Comparison of ENCODE assay signal across 37 cellular contexts in genomic region chr22:21699643-21700042, GRCh38. TPM values are rescaled to one million over a fixed set of nuclear protein-coding genes. Genes with fewer than 3 reads are reported as not detected.
DNase-seq lines count a peak whose midpoint lies in the region; FAIRE-seq and TF ChIP-seq lines count a peak whose summit lies in the region.
"Had no signal": no experiment of that assay in that cellular context is flagged by ENCODE, and none has a peak within 500 bp of the region (broad histone marks: within the 10 kb centered on the region; RNA-seq: fewer than 3 reads in every experiment).

No MANE protein-coding gene starts in this region.

- H3K4me3 ChIP-seq in esophagus muscularis mucosa (no peak overlapping the region), osteoblast (ENCODE audit: insufficient read depth, low read length) (no peak overlapping the region)
- H3K4me3 ChIP-seq: dorsolateral prefrontal cortex, esophagus squamous epithelium, hepatocyte, pancreas, right lobe of liver, SJSA1, spleen, tibial nerve had no signal

- TF ChIP-seq EP300 in esophagus muscularis mucosa (IDR thresholded peaks at IDR 0.05) = no peak

- H3K27me3 Mint-ChIP-seq in activated naive CD4-positive, alpha-beta T cell treated with anti-CD3 and anti-CD28 coated beads, Interleukin-2, amount 10 ng/mL, durations not matched to agents 7 days and 5 days = no peaks in the 10 kb centered on the region
- H3K27me3 Mint-ChIP-seq: memory B cell; stimulated activated naive CD8-positive, alpha-beta T cell treated with anti-CD3 and anti-CD28 coated beads, Interleukin-15, amount 100 ng/mL, for 72 hours had no signal

- no peak for TF ChIP-seq POLR2A in esophagus muscularis mucosa (IDR thresholded peaks at IDR 0.05; ENCODE audit: low read depth)

- no peaks in the 10 kb centered on the region for H3K9me3 ChIP-seq in esophagus muscularis mucosa
- H3K9me3 ChIP-seq in osteoblast (ENCODE audit: low read depth, low read length) = no peaks in the 10 kb centered on the region
- H3K9me3 ChIP-seq: esophagus squamous epithelium, pancreas, right lobe of liver, SJSA1, spleen, tibial nerve had no signal

- no peaks in the 10 kb centered on the region for H4K20me1 ChIP-seq in osteoblast (ENCODE audit: insufficient read depth, low read length)

- CTCF ChIA-PET in activated naive CD4-positive, alpha-beta T cell treated with anti-CD3 and anti-CD28 coated beads, Interleukin-2, amount 10 ng/mL, durations not matched to agents 7 days and 5 days (lab: Charles Lee) = interaction anchor here (0.9 kb wide), 1 partner anchor 25 kb away, joined by 3 read pairs; no protein-coding TSS in a partner anchor

- no peaks in the 10 kb centered on the region for H3K4me1 Mint-ChIP-seq in activated naive CD4-positive, alpha-beta T cell treated with anti-CD3 and anti-CD28 coated beads, Interleukin-2, amount 10 ng/mL, durations not matched to agents 7 days and 5 days

- peaks cover 34% of the 10 kb centered on the region for H3K36me3 Mint-ChIP-seq in activated naive CD4-positive, alpha-beta T cell treated with anti-CD3 and anti-CD28 coated beads, Interleukin-2, amount 10 ng/mL, durations not matched to agents 7 days and 5 days

- H3K36me3 ChIP-seq in esophagus muscularis mucosa (peaks cover 11 to 74% (median 43%) of the 10 kb centered on the region in 4 donors), osteoblast (ENCODE audit: insufficient read depth, low read length) (peaks cover 8% of the 10 kb centered on the region)

- FAIRE-seq in urothelium cell line (lab: Jason Lieb, UNC) = peak; percentile 17
- FAIRE-seq: endometrium, pancreas had no signal

- no peaks in the 10 kb centered on the region for H3K9me3 Mint-ChIP-seq in activated naive CD4-positive, alpha-beta T cell treated with anti-CD3 and anti-CD28 coated beads, Interleukin-2, amount 10 ng/mL, durations not matched to agents 7 days and 5 days
- H3K9me3 Mint-ChIP-seq: memory B cell; nephron progenitor cell; stimulated activated naive CD8-positive, alpha-beta T cell treated with anti-CD3 and anti-CD28 coated beads, Interleukin-15, amount 100 ng/mL, for 72 hours had no signal

- intact Hi-C loops in esophagus muscularis mucosa (cut with DNase I) = no loop called here
- intact Hi-C loops in posterior vena cava (cut with DNase I) = no loop called here

- H3K79me2 ChIP-seq in osteoblast (ENCODE audit: insufficient read depth, low read length) = no peaks in the 10 kb centered on the region
- H3K79me2 ChIP-seq: hepatocyte had no signal

- no peak for DNase-seq in activated naive CD4-positive, alpha-beta T cell treated with anti-CD3 and anti-CD28 coated beads, Interleukin-2, amount 10 ng/mL, durations not matched to agents 7 days and 5 days
- no peak for DNase-seq in activated naive CD4-positive, alpha-beta T cell treated with anti-CD3 and anti-CD28 coated beads, Interleukin-2, amount 50 U/mL, for 16 hours
- DNase-seq in esophagus muscularis mucosa (ENCODE audit: extremely low spot score) = no peak
- peak; percentile 11 for DNase-seq in osteoblast (ENCODE audit: insufficient read length, low spot score, missing footprints)
- DNase-seq in urothelium cell line (ENCODE audit: low spot score) = no peak
- no peak for DNase-seq in posterior vena cava (ENCODE audit: low spot score)
- no peak for DNase-seq in NCI-H524 (lab: John Stamatoyannopoulos, UW)
- DNase-seq in putamen (ENCODE audit: low spot score) = no peak
- DNase-seq: 8988T; activated CD4-positive, alpha-beta T cell treated with anti-CD3 and anti-CD28 coated beads, Interleukin-2, amount 50 U/mL, for 4 hours; activated CD4-positive, CD25-positive, alpha-beta regulatory T cell; activated naive CD4-positive, alpha-beta T cell; amniotic stem cell; brain microvascular endothelial cell; DMS79 treated with DMSO at 0.1 percent for 48 hours; dorsolateral prefrontal cortex; esophagus squamous epithelium; foreskin keratinocyte; GDM1; HCEC 1CT; Karpas-422; NCI-H146; NCI-H2107; NCI-H345; NCI-H774; nephron progenitor cell; pancreas; spleen; stimulated activated CD4-positive, alpha-beta T cell treated with anti-CD3 and anti-CD28 coated beads, Interleukin-2, amount 100 ng/mL, for 24 hours; stimulated activated naive CD8-positive, alpha-beta T cell treated with anti-CD3 and anti-CD28 coated beads, Interleukin-15, amount 100 ng/mL, for 72 hours had no signal

- H3K4me3 Mint-ChIP-seq in activated naive CD4-positive, alpha-beta T cell treated with anti-CD3 and anti-CD28 coated beads, Interleukin-2, amount 10 ng/mL, durations not matched to agents 7 days and 5 days = no peak overlapping the region
- H3K4me3 Mint-ChIP-seq: memory B cell; nephron progenitor cell; stimulated activated naive CD8-positive, alpha-beta T cell treated with anti-CD3 and anti-CD28 coated beads, Interleukin-15, amount 100 ng/mL, for 72 hours had no signal

- no peak overlapping the region for H2AFZ ChIP-seq in osteoblast (ENCODE audit: low read length)
- H2AFZ ChIP-seq: hepatocyte had no signal

- H3K27ac ChIP-seq in esophagus muscularis mucosa (replicated peaks in 1 of 4) (peak overlapping the region; percentile 79 to 86 (median 81)), osteoblast (ENCODE audit: low read depth, low read length) (no peak overlapping the region)
- H3K27ac ChIP-seq: C4-2B, foreskin keratinocyte, hepatocyte, pancreas, right lobe of liver had no signal

- WGBS in esophagus muscularis mucosa = 69% methylated on average over 3 of the region's 3 CpGs

- no peak for TF ChIP-seq CTCF in esophagus muscularis mucosa (IDR thresholded peaks at IDR 0.05)
- TF ChIP-seq CTCF in osteoblast (IDR thresholded peaks at IDR 0.05; ENCODE audit: extremely low read depth, low read depth, low read length) = no peak

- H3K4me1 ChIP-seq in esophagus muscularis mucosa = peaks cover 29 to 47% (median 32%) of the 10 kb centered on the region in 4 donors
- peaks cover 18% of the 10 kb centered on the region for H3K4me1 ChIP-seq in osteoblast (ENCODE audit: insufficient read depth, low read length)
- H3K4me1 ChIP-seq: foreskin keratinocyte had no signal

- H3K4me2 ChIP-seq in osteoblast (ENCODE audit: insufficient read depth, low read length) = no peak overlapping the region
- H3K4me2 ChIP-seq: hepatocyte had no signal

- peak overlapping the region; percentile 55 for H3K27ac Mint-ChIP-seq in activated naive CD4-positive, alpha-beta T cell treated with anti-CD3 and anti-CD28 coated beads, Interleukin-2, amount 10 ng/mL, durations not matched to agents 7 days and 5 days
- H3K27ac Mint-ChIP-seq: memory B cell; stimulated activated naive CD8-positive, alpha-beta T cell treated with anti-CD3 and anti-CD28 coated beads, Interleukin-15, amount 100 ng/mL, for 72 hours had no signal

- H3K27me3 ChIP-seq in esophagus muscularis mucosa = no peaks in the 10 kb centered on the region
- H3K27me3 ChIP-seq in osteoblast (ENCODE audit: insufficient read depth, low read length) = no peaks in the 10 kb centered on the region
- H3K27me3 ChIP-seq: brain microvascular endothelial cell, dorsolateral prefrontal cortex, esophagus squamous epithelium, foreskin keratinocyte, hepatocyte, pancreas, right lobe of liver, SJSA1, spleen, tibial nerve had no signal

RNA-seq across cellular contexts. Expression of gene PPIL2, which starts 33.8 kb away (rescaled TPM):
- total RNA-seq in esophagus muscularis mucosa = 10 to 100 TPM; 16.9 to 34.3 (median 24.7) TPM
- 25.3 and 29.2 TPM in 2 replicates for total RNA-seq in osteoblast
- total RNA-seq in posterior vena cava = 10 to 100 TPM; 28.9 to 29.5 TPM

RNA-seq across cellular contexts. Expression of gene YPEL1, which starts 36.0 kb away (rescaled TPM):
- total RNA-seq in esophagus muscularis mucosa (10 to 100 TPM; 12.0 to 30.7 (median 16.5) TPM), osteoblast (1.8 and 2.2 TPM in 2 replicates), posterior vena cava (1 to 10 TPM; 1.2 to 1.8 TPM)
- total RNA-seq: foreskin keratinocyte had no signal

RNA-seq across cellular contexts. Expression of gene SDF2L1, which starts 57.5 kb away (rescaled TPM):
- total RNA-seq in esophagus muscularis mucosa = 10 to 100 TPM; 22.4 to 40.8 (median 29.3) TPM
- 10.5 and 13.3 TPM in 2 replicates for total RNA-seq in osteoblast
- total RNA-seq in posterior vena cava = 10 to 100 TPM; 27.8 to 33.1 TPM
